37 cellular contexts compared by ENCODE assay signal in the genomic region with DNA sequence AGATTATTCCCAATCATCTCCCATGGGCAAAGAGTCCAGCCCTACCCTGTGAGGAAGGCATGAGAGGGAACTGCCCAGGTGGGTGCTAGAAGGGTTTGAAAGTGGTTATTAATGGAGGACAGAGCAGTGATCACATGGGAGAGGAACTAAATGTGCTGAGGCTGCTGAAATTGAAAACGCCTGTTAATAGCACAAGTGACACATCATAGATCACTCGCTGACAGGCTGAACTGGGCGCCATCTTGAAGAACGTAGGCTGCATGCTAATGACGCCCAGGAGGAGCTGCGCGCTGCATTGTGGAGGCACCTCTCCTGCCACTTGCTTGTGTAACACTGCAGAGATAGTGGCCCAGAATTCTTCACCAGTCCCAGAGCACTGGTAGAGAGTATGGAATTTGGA.
"Had no signal": no experiment of that assay in that cellular context is flagged by ENCODE, and none has a peak within 500 bp of the region (broad histone marks: within the 10 kb centered on the region; RNA-seq: fewer than 3 reads in every experiment).

No MANE protein-coding gene starts in this region.

- H3K27me3 Mint-ChIP-seq: activated B cell treated with CpG ODN at 0.5 μM for 24 hours; central memory CD8-positive, alpha-beta T cell had no signal

- H3K36me3 Mint-ChIP-seq: activated CD4-positive, alpha-beta memory T cell treated with anti-CD3 and anti-CD28 coated beads for 36 hours; activated naive CD4-positive, alpha-beta T cell treated with anti-CD3 and anti-CD28 coated beads, Interleukin-2, amount 50 U/mL, for 72 hours; activated naive CD8-positive, alpha-beta T cell treated with anti-CD3 and anti-CD28 coated beads for 36 hours; brain had no signal

- DNase-seq: activated B cell treated with CpG ODN at 0.5 μM for 24 hours; activated CD4-positive, alpha-beta memory T cell treated with anti-CD3 and anti-CD28 coated beads for 36 hours; activated CD4-positive, alpha-beta T cell treated with anti-CD3 and anti-CD28 coated beads for 4 hours; activated CD4-positive, alpha-beta T cell treated with anti-CD3 and anti-CD28 coated beads, Interleukin-2, amount 10 ng/mL, durations not matched to agents 24 days and 14 days; activated CD4-positive, alpha-beta T cell treated with anti-CD3 and anti-CD28 coated beads, Interleukin-2, amount 50 U/mL, for 1 hour; activated CD4-positive, alpha-beta T cell treated with anti-CD3 and anti-CD28 coated beads, Interleukin-2, amount 50 U/mL, for 4 hours; activated CD4-positive, CD25-positive, alpha-beta regulatory T cell treated with anti-CD3 and anti-CD28 coated beads, Interleukin-2, amount 50 U/mL, for 72 hours; activated CD8-positive, alpha-beta memory T cell treated with anti-CD3 and anti-CD28 coated beads, Interleukin-2, amount 50 U/mL, for 4 hours; activated CD8-positive, alpha-beta T cell treated with anti-CD3 and anti-CD28 coated beads for 36 hours; activated effector memory CD4-positive, alpha-beta T cell treated with anti-CD3 and anti-CD28 coated beads, Interleukin-2, amount 50 U/mL, for 16 hours; activated gamma-delta T cell treated with Interleukin-2 at 50 U/mL for 16 hours; activated naive CD4-positive, alpha-beta T cell; activated naive CD4-positive, alpha-beta T cell treated with anti-CD3 and anti-CD28 coated beads for 36 hours; activated naive CD4-positive, alpha-beta T cell treated with anti-CD3 and anti-CD28 coated beads, Interleukin-2, amount 50 U/mL, for 16 hours; activated naive CD8-positive, alpha-beta T cell treated with anti-CD3 and anti-CD28 coated beads for 36 hours; activated T-cell treated with anti-CD3 and anti-CD28 coated beads for 4 hours; activated T-cell treated with anti-CD3 and anti-CD28 coated beads, Interleukin-2, amount 50 U/mL, for 1 hour; activated T-cell treated with anti-CD3 and anti-CD28 coated beads, Interleukin-2, amount 50 U/mL, for 4 hours; activated T-cell treated with anti-CD3 and anti-CD28 coated beads, Interleukin-2, amount 50 U/mL, for 72 hours; amygdala; anterior cingulate cortex; caudate nucleus; cerebellar nuclear complex; T-helper 2 cell; T-helper 9 cell had no signal

- H3K4me3 ChIP-seq: ascending aorta, cardiac muscle cell had no signal

- H3K4me1 Mint-ChIP-seq: activated B cell treated with CpG ODN at 0.5 μM for 24 hours; activated CD4-positive, alpha-beta T cell treated with anti-CD3 and anti-CD28 coated beads, Interleukin-2, amount 10 ng/mL, durations not matched to agents 24 days and 14 days; activated T-helper 17 cell treated with anti-CD3 and anti-CD28 coated beads, Interleukin-2, amount 50 U/mL, for 72 hours; central memory CD8-positive, alpha-beta T cell had no signal

- H3K9me3 ChIP-seq: ascending aorta had no signal

- ATAC-seq: activated CD8-positive, alpha-beta T cell treated with anti-CD3 and anti-CD28 coated beads for 36 hours; activated naive CD4-positive, alpha-beta T cell treated with anti-CD3 and anti-CD28 coated beads, Interleukin-2, amount 50 U/mL, for 72 hours; activated T-cell treated with anti-CD3 and anti-CD28 coated beads, Interleukin-2, amount 50 U/mL, for 4 hours; activated T-cell treated with anti-CD3 and anti-CD28 coated beads, Interleukin-2, amount 50 U/mL, for 72 hours; activated T-helper 17 cell treated with anti-CD3 and anti-CD28 coated beads, Interleukin-2, amount 50 U/mL, for 72 hours had no signal

- H3K9me3 Mint-ChIP-seq: activated CD4-positive, alpha-beta T cell treated with anti-CD3 and anti-CD28 coated beads, Interleukin-2, amount 10 ng/mL, durations not matched to agents 24 days and 14 days; activated CD8-positive, alpha-beta T cell treated with anti-CD3 and anti-CD28 coated beads for 36 hours; activated T-helper 17 cell treated with anti-CD3 and anti-CD28 coated beads, Interleukin-2, amount 50 U/mL, for 72 hours; central memory CD8-positive, alpha-beta T cell; T-helper 1 cell treated with Interleukin-12 subunit alpha and Interleukin-12 subunit beta and Interleukin-4 antibody, amounts not matched to agents 30 μg/mL and 1 μg/mL, for 36 hours; T-helper 2 cell treated with Interferon-gamma antibody and Interleukin-4, amounts not matched to agents 5 μg/mL and 100 μg/mL, for 36 hours had no signal

- H3K4me3 Mint-ChIP-seq: activated B cell treated with CpG ODN at 0.5 μM for 24 hours; activated CD4-positive, alpha-beta memory T cell treated with anti-CD3 and anti-CD28 coated beads for 36 hours; activated CD4-positive, alpha-beta T cell treated with anti-CD3 and anti-CD28 coated beads, Interleukin-2, amount 10 ng/mL, durations not matched to agents 24 days and 14 days; activated CD8-positive, alpha-beta T cell treated with anti-CD3 and anti-CD28 coated beads for 36 hours; activated naive CD4-positive, alpha-beta T cell treated with anti-CD3 and anti-CD28 coated beads for 36 hours; activated naive CD8-positive, alpha-beta T cell treated with anti-CD3 and anti-CD28 coated beads for 36 hours; activated T-cell treated with anti-CD3 and anti-CD28 coated beads, Interleukin-2, amount 50 U/mL, for 4 hours; activated T-cell treated with anti-CD3 and anti-CD28 coated beads, Interleukin-2, amount 50 U/mL, for 72 hours; activated T-helper 1 cell treated with anti-CD3 and anti-CD28 coated beads, Interleukin-12 subunit alpha, Interleukin-12 subunit beta, Interleukin-2, Interleukin-4 antibody, amounts not matched to agents 30 ng/mL and 10 ng/mL and 1 ng/mL, durations not matched to agents 14 hours and 24 hours and 36 hours; activated T-helper 17 cell treated with anti-CD3 and anti-CD28 coated beads, Interleukin-2, amount 50 U/mL, for 72 hours; brain; central memory CD8-positive, alpha-beta T cell; T-helper 1 cell treated with Interleukin-12 subunit alpha and Interleukin-12 subunit beta and Interleukin-4 antibody, amounts not matched to agents 30 μg/mL and 1 μg/mL, for 36 hours; T-helper 2 cell treated with Interferon-gamma antibody and Interleukin-4, amounts not matched to agents 5 μg/mL and 100 μg/mL, for 36 hours had no signal

- H3K27ac Mint-ChIP-seq: activated B cell treated with CpG ODN at 0.5 μM for 24 hours; activated CD4-positive, alpha-beta memory T cell treated with anti-CD3 and anti-CD28 coated beads for 36 hours; activated CD4-positive, alpha-beta T cell treated with anti-CD3 and anti-CD28 coated beads, Interleukin-2, amount 10 ng/mL, durations not matched to agents 24 days and 14 days; activated CD8-positive, alpha-beta T cell treated with anti-CD3 and anti-CD28 coated beads for 36 hours; activated naive CD4-positive, alpha-beta T cell treated with anti-CD3 and anti-CD28 coated beads for 36 hours; activated naive CD8-positive, alpha-beta T cell treated with anti-CD3 and anti-CD28 coated beads for 36 hours; activated T-cell treated with anti-CD3 and anti-CD28 coated beads, Interleukin-2, amount 50 U/mL, for 72 hours; activated T-helper 1 cell treated with anti-CD3 and anti-CD28 coated beads, Interleukin-12 subunit alpha, Interleukin-12 subunit beta, Interleukin-2, Interleukin-4 antibody, amounts not matched to agents 30 ng/mL and 10 ng/mL and 1 ng/mL, durations not matched to agents 14 hours and 24 hours and 36 hours; activated T-helper 17 cell treated with anti-CD3 and anti-CD28 coated beads, Interleukin-2, amount 50 U/mL, for 72 hours; T-helper 1 cell treated with Interleukin-12 subunit alpha and Interleukin-12 subunit beta and Interleukin-4 antibody, amounts not matched to agents 30 μg/mL and 1 μg/mL, for 36 hours; T-helper 2 cell treated with Interferon-gamma antibody and Interleukin-4, amounts not matched to agents 5 μg/mL and 100 μg/mL, for 36 hours had no signal

- H3K27ac ChIP-seq: ascending aorta, cardiac muscle cell, VCaP had no signal

- FAIRE-seq: bronchial epithelial cell, TTC549 had no signal

- H3K4me1 ChIP-seq: ascending aorta had no signal

- H3K27me3 ChIP-seq: ascending aorta, cardiac muscle cell had no signal

- H3K36me3 ChIP-seq: ascending aorta, cardiac muscle cell had no signal
